Comparison of ENCODE assay signal across 24 cellular contexts in the genomic region with DNA sequence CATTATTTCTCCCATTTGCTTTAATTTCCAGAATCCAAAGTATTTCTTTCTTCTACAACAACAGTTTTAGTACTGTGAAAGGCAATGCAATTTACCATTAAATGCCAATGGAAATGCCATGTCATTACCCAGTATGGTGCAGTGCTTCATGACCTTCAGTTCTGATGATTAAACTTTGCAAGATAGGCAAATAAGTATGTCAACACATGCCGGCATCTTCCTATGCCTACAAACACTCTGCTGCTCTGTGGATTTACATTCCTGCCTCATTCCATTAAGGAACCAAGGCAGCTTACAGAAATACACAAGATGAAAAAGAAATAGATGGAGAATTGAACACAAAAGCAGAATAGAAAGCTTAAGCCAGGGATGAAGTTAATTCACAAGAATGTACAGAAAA. TPM values are rescaled to one million over a fixed set of nuclear protein-coding genes. Genes with fewer than 3 reads are reported as not detected.
DNase-seq lines count a peak whose midpoint lies in the region; ATAC-seq, FAIRE-seq and TF ChIP-seq lines count a peak whose summit lies in the region.
"Had no signal": no experiment of that assay in that cellular context is flagged by ENCODE, and none has a peak within 500 bp of the region (broad histone marks: within the 10 kb centered on the region; RNA-seq: fewer than 3 reads in every experiment).

No MANE protein-coding gene starts in this region.

- H3K79me2 ChIP-seq in HepG2 (ENCODE audit: insufficient read depth, low read length): no peaks in the 10 kb centered on the region

- H2BK5ac ChIP-seq in IMR-90 (ENCODE audit: low read depth, low read length, poor library complexity, severe bottlenecking): no peak overlapping the region

- H2AK5ac ChIP-seq in IMR-90 (ENCODE audit: low read depth, low read length): no peak overlapping the region

- WGBS in IMR-90 (ENCODE audit: extremely low coverage in 2 of 2, insufficient read length in 1 of 2), 2 experiments: no CpG with 5 or more reads among the region's 1 CpG
- WGBS in HepG2 (ENCODE audit: low lambda C conversion rate): 6% methylated on average over 1 of the region's 1 CpG

- H3K23ac ChIP-seq in IMR-90 (ENCODE audit: low read depth, low read length): no peak overlapping the region

- no peaks in the 10 kb centered on the region for H3K9me3 Mint-ChIP-seq in CD4-positive, alpha-beta T cell
- H3K9me3 Mint-ChIP-seq: CD4-positive, CD25-positive, alpha-beta regulatory T cell; CD8-positive, alpha-beta memory T cell had no signal

- no peak for TF ChIP-seq POLR2A in IMR-90 (IDR thresholded peaks at IDR 0.05; ENCODE audit: low read depth, low read length)
- no peak for TF ChIP-seq POLR2A in HepG2 (IDR thresholded peaks at IDR 0.05; ENCODE audit: insufficient read depth in 1 of 2, low read depth in 2 of 2, low read length in 2 of 2)

- no peak overlapping the region for H3K18ac ChIP-seq in IMR-90 (ENCODE audit: low read depth, low read length)

- H3K9ac ChIP-seq in IMR-90 (ENCODE audit: low read depth, low read length): no peak overlapping the region
- H3K9ac ChIP-seq in HepG2 (ENCODE audit: insufficient read depth, low read depth, low read length): no peak overlapping the region
- H3K9ac ChIP-seq: BLaER1, GM23248 had no signal

- BruUV-seq in IMR-90 (replicated peaks; lab: Mats Ljungman, UMichigan) (no TSS peak), HepG2 (replicated peaks; lab: Mats Ljungman, UMichigan) (no TSS peak)

- H3K14ac ChIP-seq in IMR-90 (replicated peaks; ENCODE audit: low read depth, low read length): no peak overlapping the region

- dilution Hi-C loops in IMR-90 (cut with HindIII; ENCODE audit: low sequenced_read_pairs, unreplicated experiment): no loop called here

- peak; percentile 86 for ATAC-seq in IMR-90 (ENCODE audit: low read depth)
- peak; percentile 22; the same call in 1 of the 3 replicates for ATAC-seq in HepG2
- ATAC-seq in CD4-positive, alpha-beta T cell (ENCODE audit: poor library complexity): no peak
- ATAC-seq: GM12878 had no signal

- intact Hi-C loops in IMR-90 (cut with micrococcal nuclease) (no loop called here), HepG2 (cut with micrococcal nuclease; ENCODE audit: unreplicated experiment) (no loop called here)
- intact Hi-C loops in CD4-positive, alpha-beta T cell (cut with DNase I, micrococcal nuclease): loop anchor here in 1 of 2 experiments (5.0 kb wide), 2 partner anchors 103 to 337 kb away; no protein-coding TSS in a partner anchor

- H3K4me3 Mint-ChIP-seq in CD4-positive, alpha-beta T cell: no peak overlapping the region
- H3K4me3 Mint-ChIP-seq: B cell; CD4-positive, CD25-positive, alpha-beta regulatory T cell; CD8-positive, alpha-beta memory T cell had no signal

- TF ChIP-seq EP300 in HepG2 (IDR thresholded peaks at IDR 0.05; ENCODE audit: low read depth in 2 of 2, low read length in 2 of 2) (no peak), HepG2 (CRISPR knock-in tag; IDR thresholded peaks at IDR 0.05; ENCODE audit: borderline replicate concordance) (no peak)

- H3K27me3 Mint-ChIP-seq in CD4-positive, alpha-beta T cell: peaks cover 6% of the 10 kb centered on the region
- H3K27me3 Mint-ChIP-seq: B cell had no signal

- H3K9me3 ChIP-seq in IMR-90 (ENCODE audit: control insufficient read depth, insufficient read depth, low read length): no peaks in the 10 kb centered on the region
- no peaks in the 10 kb centered on the region for H3K9me3 ChIP-seq in HepG2 (ENCODE audit: low read length)
- no peaks in the 10 kb centered on the region for H3K9me3 ChIP-seq in CD4-positive, alpha-beta T cell (ENCODE audit: control insufficient read depth, low read length)

- no peak overlapping the region for H3K27ac Mint-ChIP-seq in CD4-positive, alpha-beta T cell
- H3K27ac Mint-ChIP-seq: B cell; CD4-positive, CD25-positive, alpha-beta regulatory T cell; CD8-positive, alpha-beta memory T cell had no signal

- DNase-seq in IMR-90: peak; percentile 10
- DNase-seq in amniotic epithelial cell (ENCODE audit: low read depth): peak; percentile 27
- DNase-seq in HepG2 (ENCODE audit: low spot score): no peak
- DNase-seq in activated CD4-positive, CD25-positive, alpha-beta regulatory T cell (lab: John Stamatoyannopoulos, UW): no peak
- no peak for DNase-seq in CD4-positive, alpha-beta T cell
- no peak for DNase-seq in NCI-H1417 (lab: John Stamatoyannopoulos, UW)
- DNase-seq: CD4-positive, CD25-positive, alpha-beta regulatory T cell; CD8-positive, alpha-beta memory T cell; DMS 273 treated with DMSO at 0.1 percent for 48 hours; DMS79; EL; GDM1; H7; HCEC 1CT had no signal

- in situ Hi-C loops in IMR-90 (cut with MboI; ENCODE audit: low sequenced_read_pairs) (loop anchor here (25.0 kb wide), 1 partner anchor 103 kb away; no protein-coding TSS in a partner anchor), HepG2 (cut with HindIII; ENCODE audit: extremely low pct_ligation_motif_present, low pct_unique_long_range_greater_than_20kb) (loop anchor here (5.0 kb wide), 1 partner anchor 98 kb away; no protein-coding TSS in a partner anchor)

- CTCF ChIA-PET in IMR-90 (lab: Yijun Ruan, JAX): no interaction called here
- CTCF ChIA-PET in HepG2 (lab: Yijun Ruan, JAX; ENCODE audit: low intra/inter-chr PET ratio, low total read pairs): no interaction called here
- CTCF ChIA-PET in CD4-positive, alpha-beta T cell (lab: Charles Lee): interaction anchor here (0.8 kb wide), 1 partner anchor 127 kb away, joined by 3 read pairs; no protein-coding TSS in a partner anchor

- no peak overlapping the region for H4K91ac ChIP-seq in IMR-90 (ENCODE audit: insufficient read depth, low read depth, low read length)

- peaks cover 6% of the 10 kb centered on the region for H3K4me1 Mint-ChIP-seq in CD4-positive, alpha-beta T cell (ENCODE audit: low read depth)

- H3K4me1 ChIP-seq in IMR-90 (ENCODE audit: control insufficient read depth, insufficient read depth, low read length) (no peaks in the 10 kb centered on the region), HepG2 (ENCODE audit: insufficient read depth, low read length) (peaks cover 13% of the 10 kb centered on the region)

- TF ChIP-seq RAD21 in IMR-90 (IDR thresholded peaks at IDR 0.05; ENCODE audit: low read length) (no peak), HepG2 (CRISPR knock-in tag; IDR thresholded peaks at IDR 0.05) (no peak)

- no peak overlapping the region for H2BK120ac ChIP-seq in IMR-90 (ENCODE audit: low read depth, low read length)

- H4K20me1 ChIP-seq in IMR-90 (ENCODE audit: insufficient read depth, low read length) (no peaks in the 10 kb centered on the region), HepG2 (ENCODE audit: insufficient read depth, low read length) (no peaks in the 10 kb centered on the region)
- H4K20me1 ChIP-seq: BLaER1 had no signal

- no peak overlapping the region for H4K5ac ChIP-seq in IMR-90 (ENCODE audit: low read depth, low read length)

- H2AFZ ChIP-seq in IMR-90 (replicated peaks; ENCODE audit: low read length, poor library complexity) (no peak overlapping the region), HepG2 (ENCODE audit: low read length) (no peak overlapping the region)
- H2AFZ ChIP-seq: GM23248 had no signal

- no peak for TF ChIP-seq CTCF in IMR-90 (conservative IDR thresholded peaks at IDR 0.05; ENCODE audit: low read depth, low read length)
- no peak for TF ChIP-seq CTCF in HepG2 (CRISPR knock-in tag; IDR thresholded peaks at IDR 0.05)
- TF ChIP-seq CTCF in CD4-positive, alpha-beta T cell (IDR thresholded peaks at IDR 0.05): no peak

- peaks cover 2% of the 10 kb centered on the region; the same call in 1 of the 2 replicates for H3K27me3 ChIP-seq in IMR-90 (ENCODE audit: control insufficient read depth, insufficient read depth, low read length)
- peaks cover 0 to 2% of the 10 kb centered on the region in 2 experiments; a peak in 1 of 5 replicates for H3K27me3 ChIP-seq in HepG2 (ENCODE audit: control insufficient read depth in 1 of 2, insufficient read depth in 2 of 2, low read length in 2 of 2)
- no peaks in the 10 kb centered on the region for H3K27me3 ChIP-seq in CD4-positive, alpha-beta T cell (ENCODE audit: control insufficient read depth, insufficient read depth, low read length)
- H3K27me3 ChIP-seq: BLaER1 had no signal

- H3K4me3 ChIP-seq in IMR-90 (ENCODE audit: insufficient read depth, low read depth, low read length) (no peak overlapping the region), HepG2 (replicated peaks in 1 of 3; ENCODE audit: insufficient read depth in 1 of 3, low read depth in 2 of 3, low read length in 3 of 3) (no peak overlapping the region)
- H3K4me3 ChIP-seq: BLaER1, GM12878, GM23248 had no signal

- H3K27ac ChIP-seq in IMR-90 (ENCODE audit: insufficient read depth, low read length): no peak overlapping the region
- no peak overlapping the region for H3K27ac ChIP-seq in HepG2 (ENCODE audit: extremely low read length, insufficient read depth, low read length)
- H3K27ac ChIP-seq in CD4-positive, alpha-beta T cell (ENCODE audit: low read depth, low read length): no peak overlapping the region
- H3K27ac ChIP-seq: BLaER1, C4-2B, GM23248 had no signal

- no peak overlapping the region for H2AK9ac ChIP-seq in IMR-90 (replicated peaks; ENCODE audit: low read depth, low read length, poor library complexity)

- H3K36me3 ChIP-seq in IMR-90 (ENCODE audit: control insufficient read depth, insufficient read depth, low read length) (no peaks in the 10 kb centered on the region), HepG2 (replicated peaks in 1 of 2; ENCODE audit: control insufficient read depth in 1 of 2, insufficient read depth in 2 of 2, low read length in 2 of 2) (no peaks in the 10 kb centered on the region)
- H3K36me3 ChIP-seq: BLaER1 had no signal

- no peak for FAIRE-seq in HepG2 (lab: Jason Lieb, UNC)
- FAIRE-seq: D721Med, GM12878, GM19239, H1 had no signal

- POLR2A ChIA-PET in IMR-90 (lab: Charles Lee; ENCODE audit: unreplicated experiment) (interaction anchor here (0.6 kb wide), 1 partner anchor 41 kb away, joined by 4 read pairs; no protein-coding TSS in a partner anchor), HepG2 (lab: Yijun Ruan, JAX) (interaction anchor here (1.5 kb wide), 1 partner anchor 124 kb away, joined by 3 read pairs; the partner anchor contains the start of genes APLF and FBXO48)
- POLR2A ChIA-PET in CD4-positive, alpha-beta T cell (lab: Charles Lee): interaction anchor here (0.5 kb wide), 1 partner anchor 1257 kb away, joined by 3 read pairs; no protein-coding TSS in a partner anchor

- H2BK20ac ChIP-seq in IMR-90 (ENCODE audit: low read depth, low read length): no peak overlapping the region

- no peak overlapping the region for H3K4me2 ChIP-seq in IMR-90 (ENCODE audit: low read depth, low read length)
- no peak overlapping the region for H3K4me2 ChIP-seq in HepG2 (ENCODE audit: low read depth, low read length)
- H3K4me2 ChIP-seq: BLaER1 had no signal

- H4K8ac ChIP-seq in IMR-90 (ENCODE audit: low read depth in 2 of 2, low read length in 2 of 2): no peak overlapping the region

- no peak overlapping the region for H3K56ac ChIP-seq in IMR-90 (ENCODE audit: extremely low read depth, insufficient read depth, low read length)

- no peaks in the 10 kb centered on the region for H3K9me1 ChIP-seq in IMR-90 (ENCODE audit: insufficient read depth, low read length)

- no peak overlapping the region for H3K4ac ChIP-seq in IMR-90 (ENCODE audit: low read depth, low read length)

- no peaks in the 10 kb centered on the region for H3K36me3 Mint-ChIP-seq in CD4-positive, alpha-beta T cell (ENCODE audit: low read depth)

- no peak overlapping the region for H2BK15ac ChIP-seq in IMR-90 (ENCODE audit: low read depth, low read length)

- H3K79me1 ChIP-seq in IMR-90 (ENCODE audit: low read depth in 1 of 2, low read length in 2 of 2): no peaks in the 10 kb centered on the region

RNA-seq across cellular contexts. Expression of gene PROKR1, which starts 52.7 kb away (rescaled TPM):
- total RNA-seq in IMR-90 (2012; rRNA removed): not detected in 2 replicates
- polyA plus RNA-seq in IMR-90 (2012; rRNA removed): not detected in 2 replicates
- polyA plus RNA-seq in IMR-90 (2012; cell fraction: cytosol; rRNA removed): not detected in 2 replicates
- polyA plus RNA-seq in IMR-90 (2012; cell fraction: nucleus; rRNA removed; ENCODE audit: low replicate concordance): not detected in 2 replicates
- total RNA-seq in HepG2 (2016; rRNA removed; fragmentation: Illumina TruSeq; extraction: Trizol): not detected in 2 replicates
- not detected in 2 replicates for total RNA-seq in HepG2 (2016; cell fraction: cytosol; rRNA removed; fragmentation: Illumina TruSeq; extraction: Trizol; ENCODE audit: low read depth)
- not detected in 2 replicates for total RNA-seq in HepG2 (2016; cell fraction: insoluble cytoplasmic fraction; rRNA removed; fragmentation: Illumina TruSeq; extraction: Trizol)
- total RNA-seq in HepG2 (2016; cell fraction: membrane; rRNA removed; fragmentation: Illumina TruSeq; extraction: Trizol): not detected in 2 replicates
- not detected in 2 replicates for total RNA-seq in HepG2 (2016; cell fraction: nucleus; rRNA removed; fragmentation: Illumina TruSeq; extraction: Trizol)
- not detected in 2 replicates for polyA plus RNA-seq in HepG2 (2011; rRNA removed)
- polyA plus RNA-seq in HepG2 (2011; cell fraction: cytosol; rRNA removed): not detected in 2 replicates
- polyA plus RNA-seq in HepG2 (2011; cell fraction: nucleus; rRNA removed): not detected in 2 replicates
- polyA plus RNA-seq in HepG2 (2012): not detected in 2 replicates
- polyA plus RNA-seq in HepG2 (2016; cell fraction: cytosol; fragmentation: Illumina TruSeq; extraction: Trizol; ENCODE audit: low read depth): not detected in 2 replicates
- polyA plus RNA-seq in HepG2 (2016; cell fraction: insoluble cytoplasmic fraction; fragmentation: Illumina TruSeq; extraction: Trizol; ENCODE audit: low read depth): not detected in 2 replicates
- polyA plus RNA-seq in HepG2 (2016; cell fraction: membrane; fragmentation: Illumina TruSeq; extraction: Trizol; ENCODE audit: low read depth): not detected in 2 replicates
- not detected in 2 replicates for polyA plus RNA-seq in HepG2 (2016; cell fraction: nucleus; fragmentation: Illumina TruSeq; extraction: Trizol; ENCODE audit: insufficient read depth, low read depth)
- not detected in 2 replicates for polyA minus RNA-seq in HepG2 (2011; rRNA and poly(A)+ RNA removed; ENCODE audit: low replicate concordance)
- not detected in 2 replicates for polyA minus RNA-seq in HepG2 (2011; cell fraction: cytosol; rRNA and poly(A)+ RNA removed)
- polyA minus RNA-seq in HepG2 (2011; cell fraction: nucleus; rRNA and poly(A)+ RNA removed): not detected in 2 replicates
- total RNA-seq in CD4-positive, alpha-beta T cell: not detected
- total RNA-seq: A172; B cell; CD4-positive, CD25-positive, alpha-beta regulatory T cell; GM12878 had no signal
- polyA plus RNA-seq: AG04450; CD4-positive, CD25-positive, alpha-beta regulatory T cell; CD8-positive, alpha-beta memory T cell; GM23248 had no signal

Comparison
In these comparisons a context has a peak if more than half of its experiments do, and no peak if none do; other contexts are left out.
1. DNase-seq: peak in IMR-90 (single experiment) and amniotic epithelial cell (single experiment); none in HepG2 (single experiment), activated CD4-positive, CD25-positive, alpha-beta regulatory T cell (0 of 4), CD4-positive, alpha-beta T cell (0 of 10) and NCI-H1417 (0 of 3).